Comparison of ENCODE assay signal across 1 cellular context in the genomic region with DNA sequence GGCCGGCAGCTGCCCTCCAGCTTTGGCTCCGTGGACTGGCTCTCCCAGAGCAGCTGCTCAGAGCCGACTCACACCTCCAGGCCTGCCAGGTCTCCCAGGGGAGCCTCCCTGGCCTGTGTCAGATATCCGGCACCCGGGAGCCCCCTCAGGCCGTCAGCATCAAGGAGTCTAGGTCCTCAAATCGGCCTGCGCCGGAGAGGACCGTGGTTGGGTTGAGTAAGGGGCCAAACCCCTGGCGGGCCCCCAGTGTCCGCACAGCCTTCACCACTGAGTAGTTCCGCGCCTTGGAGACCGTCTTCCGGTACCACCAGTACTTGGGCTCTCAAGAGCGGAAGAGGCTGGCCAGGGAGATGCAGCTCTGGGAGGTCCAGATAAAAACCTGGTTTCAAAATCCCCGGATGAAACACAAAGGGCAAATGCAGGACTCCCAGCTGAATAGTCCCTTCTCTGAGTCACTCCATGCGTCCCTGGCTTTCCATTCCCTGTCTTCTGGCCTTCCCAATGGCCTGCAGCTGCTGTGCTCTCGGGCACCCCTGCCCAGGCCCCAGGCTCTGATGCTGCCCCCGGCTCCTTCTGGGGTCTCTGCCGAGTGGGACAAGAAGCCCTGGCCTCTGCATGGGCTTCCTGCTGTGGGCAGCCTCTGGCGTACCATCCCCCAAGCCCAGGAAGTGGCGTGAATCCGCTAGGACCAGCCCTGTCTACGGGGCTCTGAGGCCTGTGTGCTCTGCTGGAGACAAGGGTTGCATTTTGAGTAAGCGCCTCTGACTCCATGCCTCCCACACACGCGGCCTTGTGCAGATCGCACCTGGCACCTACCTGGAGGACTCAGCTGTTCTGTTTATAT.
TF ChIP-seq lines count a peak whose summit lies in the region.

No MANE protein-coding gene starts in this region.

TF ChIP-seq in K562, 482 proteins besides CTCF, POLR2A, EP300 and RAD21 (continued from another document and continues in another):
- TF ChIP-seq, protein P1, sequence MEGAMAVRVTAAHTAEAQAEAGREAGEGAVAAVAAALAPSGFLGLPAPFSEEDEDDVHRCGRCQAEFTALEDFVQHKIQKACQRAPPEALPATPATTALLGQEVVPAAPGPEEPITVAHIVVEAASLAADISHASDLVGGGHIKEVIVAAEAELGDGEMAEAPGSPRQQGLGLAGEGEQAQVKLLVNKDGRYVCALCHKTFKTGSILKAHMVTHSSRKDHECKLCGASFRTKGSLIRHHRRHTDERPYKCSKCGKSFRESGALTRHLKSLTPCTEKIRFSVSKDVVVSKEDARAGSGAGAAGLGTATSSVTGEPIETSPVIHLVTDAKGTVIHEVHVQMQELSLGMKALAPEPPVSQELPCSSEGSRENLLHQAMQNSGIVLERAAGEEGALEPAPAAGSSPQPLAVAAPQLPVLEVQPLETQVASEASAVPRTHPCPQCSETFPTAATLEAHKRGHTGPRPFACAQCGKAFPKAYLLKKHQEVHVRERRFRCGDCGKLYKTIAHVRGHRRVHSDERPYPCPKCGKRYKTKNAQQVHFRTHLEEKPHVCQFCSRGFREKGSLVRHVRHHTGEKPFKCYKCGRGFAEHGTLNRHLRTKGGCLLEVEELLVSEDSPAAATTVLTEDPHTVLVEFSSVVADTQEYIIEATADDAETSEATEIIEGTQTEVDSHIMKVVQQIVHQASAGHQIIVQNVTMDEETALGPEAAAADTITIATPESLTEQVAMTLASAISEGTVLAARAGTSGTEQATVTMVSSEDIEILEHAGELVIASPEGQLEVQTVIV (CRISPR knock-in tag; IDR thresholded peaks at IDR 0.05; ENCODE audit: borderline replicate concordance): no peak
- TF ChIP-seq, protein P2, sequence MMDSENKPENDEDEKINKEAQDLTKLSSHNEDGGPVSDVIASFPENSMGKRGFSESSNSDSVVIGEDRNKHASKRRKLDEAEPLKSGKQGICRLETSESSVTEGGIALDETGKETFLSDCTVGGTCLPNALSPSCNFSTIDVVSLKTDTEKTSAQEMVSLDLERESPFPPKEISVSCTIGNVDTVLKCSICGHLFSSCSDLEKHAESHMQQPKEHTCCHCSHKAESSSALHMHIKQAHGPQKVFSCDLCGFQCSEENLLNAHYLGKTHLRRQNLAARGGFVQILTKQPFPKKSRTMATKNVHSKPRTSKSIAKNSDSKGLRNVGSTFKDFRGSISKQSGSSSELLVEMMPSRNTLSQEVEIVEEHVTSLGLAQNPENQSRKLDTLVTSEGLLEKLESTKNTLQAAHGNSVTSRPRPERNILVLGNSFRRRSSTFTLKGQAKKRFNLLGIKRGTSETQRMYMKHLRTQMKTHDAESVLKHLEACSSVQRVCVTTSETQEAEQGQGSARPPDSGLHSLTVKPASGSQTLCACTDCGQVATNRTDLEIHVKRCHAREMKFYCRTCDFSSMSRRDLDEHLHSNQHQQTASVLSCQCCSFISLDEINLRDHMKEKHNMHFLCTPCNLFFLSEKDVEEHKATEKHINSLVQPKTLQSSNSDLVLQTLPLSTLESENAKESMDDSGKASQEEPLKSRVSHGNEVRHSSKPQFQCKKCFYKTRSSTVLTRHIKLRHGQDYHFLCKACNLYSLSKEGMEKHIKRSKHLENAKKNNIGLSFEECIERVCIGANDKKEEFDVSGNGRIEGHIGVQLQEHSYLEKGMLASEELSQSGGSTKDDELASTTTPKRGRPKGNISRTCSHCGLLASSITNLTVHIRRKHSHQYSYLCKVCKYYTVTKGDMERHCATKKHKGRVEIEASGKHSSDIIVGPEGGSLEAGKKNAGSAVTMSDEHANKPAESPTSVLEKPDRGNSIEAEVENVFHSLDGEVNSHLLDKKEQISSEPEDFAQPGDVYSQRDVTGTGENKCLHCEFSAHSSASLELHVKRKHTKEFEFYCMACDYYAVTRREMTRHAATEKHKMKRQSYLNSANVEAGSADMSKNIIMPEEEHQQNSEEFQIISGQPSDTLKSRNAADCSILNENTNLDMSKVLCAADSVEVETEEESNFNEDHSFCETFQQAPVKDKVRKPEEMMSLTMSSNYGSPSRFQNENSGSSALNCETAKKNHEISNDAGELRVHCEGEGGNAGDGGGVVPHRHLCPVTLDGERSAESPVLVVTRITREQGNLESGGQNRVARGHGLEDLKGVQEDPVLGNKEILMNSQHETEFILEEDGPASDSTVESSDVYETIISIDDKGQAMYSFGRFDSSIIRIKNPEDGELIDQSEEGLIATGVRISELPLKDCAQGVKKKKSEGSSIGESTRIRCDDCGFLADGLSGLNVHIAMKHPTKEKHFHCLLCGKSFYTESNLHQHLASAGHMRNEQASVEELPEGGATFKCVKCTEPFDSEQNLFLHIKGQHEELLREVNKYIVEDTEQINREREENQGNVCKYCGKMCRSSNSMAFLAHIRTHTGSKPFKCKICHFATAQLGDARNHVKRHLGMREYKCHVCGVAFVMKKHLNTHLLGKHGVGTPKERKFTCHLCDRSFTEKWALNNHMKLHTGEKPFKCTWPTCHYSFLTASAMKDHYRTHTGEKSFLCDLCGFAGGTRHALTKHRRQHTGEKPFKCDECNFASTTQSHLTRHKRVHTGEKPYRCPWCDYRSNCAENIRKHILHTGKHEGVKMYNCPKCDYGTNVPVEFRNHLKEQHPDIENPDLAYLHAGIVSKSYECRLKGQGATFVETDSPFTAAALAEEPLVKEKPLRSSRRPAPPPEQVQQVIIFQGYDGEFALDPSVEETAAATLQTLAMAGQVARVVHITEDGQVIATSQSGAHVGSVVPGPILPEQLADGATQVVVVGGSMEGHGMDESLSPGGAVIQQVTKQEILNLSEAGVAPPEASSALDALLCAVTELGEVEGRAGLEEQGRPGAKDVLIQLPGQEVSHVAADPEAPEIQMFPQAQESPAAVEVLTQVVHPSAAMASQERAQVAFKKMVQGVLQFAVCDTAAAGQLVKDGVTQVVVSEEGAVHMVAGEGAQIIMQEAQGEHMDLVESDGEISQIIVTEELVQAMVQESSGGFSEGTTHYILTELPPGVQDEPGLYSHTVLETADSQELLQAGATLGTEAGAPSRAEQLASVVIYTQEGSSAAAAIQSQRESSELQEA (IDR thresholded peaks at IDR 0.05; ENCODE audit: low read depth): no peak
- TF ChIP-seq, protein P3, sequence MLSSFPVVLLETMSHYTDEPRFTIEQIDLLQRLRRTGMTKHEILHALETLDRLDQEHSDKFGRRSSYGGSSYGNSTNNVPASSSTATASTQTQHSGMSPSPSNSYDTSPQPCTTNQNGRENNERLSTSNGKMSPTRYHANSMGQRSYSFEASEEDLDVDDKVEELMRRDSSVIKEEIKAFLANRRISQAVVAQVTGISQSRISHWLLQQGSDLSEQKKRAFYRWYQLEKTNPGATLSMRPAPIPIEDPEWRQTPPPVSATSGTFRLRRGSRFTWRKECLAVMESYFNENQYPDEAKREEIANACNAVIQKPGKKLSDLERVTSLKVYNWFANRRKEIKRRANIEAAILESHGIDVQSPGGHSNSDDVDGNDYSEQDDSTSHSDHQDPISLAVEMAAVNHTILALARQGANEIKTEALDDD (IDR thresholded peaks at IDR 0.05): no peak
- TF ChIP-seq SMARCC2 (IDR thresholded peaks at IDR 0.05; ENCODE audit: low read depth): no peak
- TF ChIP-seq, protein P4, sequence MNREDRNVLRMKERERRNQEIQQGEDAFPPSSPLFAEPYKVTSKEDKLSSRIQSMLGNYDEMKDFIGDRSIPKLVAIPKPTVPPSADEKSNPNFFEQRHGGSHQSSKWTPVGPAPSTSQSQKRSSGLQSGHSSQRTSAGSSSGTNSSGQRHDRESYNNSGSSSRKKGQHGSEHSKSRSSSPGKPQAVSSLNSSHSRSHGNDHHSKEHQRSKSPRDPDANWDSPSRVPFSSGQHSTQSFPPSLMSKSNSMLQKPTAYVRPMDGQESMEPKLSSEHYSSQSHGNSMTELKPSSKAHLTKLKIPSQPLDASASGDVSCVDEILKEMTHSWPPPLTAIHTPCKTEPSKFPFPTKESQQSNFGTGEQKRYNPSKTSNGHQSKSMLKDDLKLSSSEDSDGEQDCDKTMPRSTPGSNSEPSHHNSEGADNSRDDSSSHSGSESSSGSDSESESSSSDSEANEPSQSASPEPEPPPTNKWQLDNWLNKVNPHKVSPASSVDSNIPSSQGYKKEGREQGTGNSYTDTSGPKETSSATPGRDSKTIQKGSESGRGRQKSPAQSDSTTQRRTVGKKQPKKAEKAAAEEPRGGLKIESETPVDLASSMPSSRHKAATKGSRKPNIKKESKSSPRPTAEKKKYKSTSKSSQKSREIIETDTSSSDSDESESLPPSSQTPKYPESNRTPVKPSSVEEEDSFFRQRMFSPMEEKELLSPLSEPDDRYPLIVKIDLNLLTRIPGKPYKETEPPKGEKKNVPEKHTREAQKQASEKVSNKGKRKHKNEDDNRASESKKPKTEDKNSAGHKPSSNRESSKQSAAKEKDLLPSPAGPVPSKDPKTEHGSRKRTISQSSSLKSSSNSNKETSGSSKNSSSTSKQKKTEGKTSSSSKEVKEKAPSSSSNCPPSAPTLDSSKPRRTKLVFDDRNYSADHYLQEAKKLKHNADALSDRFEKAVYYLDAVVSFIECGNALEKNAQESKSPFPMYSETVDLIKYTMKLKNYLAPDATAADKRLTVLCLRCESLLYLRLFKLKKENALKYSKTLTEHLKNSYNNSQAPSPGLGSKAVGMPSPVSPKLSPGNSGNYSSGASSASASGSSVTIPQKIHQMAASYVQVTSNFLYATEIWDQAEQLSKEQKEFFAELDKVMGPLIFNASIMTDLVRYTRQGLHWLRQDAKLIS (CRISPR knock-in tag; IDR thresholded peaks at IDR 0.05): no peak
- no peak for TF ChIP-seq HDGF (IDR thresholded peaks at IDR 0.05)
- peak; percentile 83 for TF ChIP-seq ZSCAN29 (IDR thresholded peaks at IDR 0.05)
- no peak for TF ChIP-seq TCF7L2 (IDR thresholded peaks at IDR 0.05; ENCODE audit: low read depth, low read length)
- TF ChIP-seq, protein P5, sequence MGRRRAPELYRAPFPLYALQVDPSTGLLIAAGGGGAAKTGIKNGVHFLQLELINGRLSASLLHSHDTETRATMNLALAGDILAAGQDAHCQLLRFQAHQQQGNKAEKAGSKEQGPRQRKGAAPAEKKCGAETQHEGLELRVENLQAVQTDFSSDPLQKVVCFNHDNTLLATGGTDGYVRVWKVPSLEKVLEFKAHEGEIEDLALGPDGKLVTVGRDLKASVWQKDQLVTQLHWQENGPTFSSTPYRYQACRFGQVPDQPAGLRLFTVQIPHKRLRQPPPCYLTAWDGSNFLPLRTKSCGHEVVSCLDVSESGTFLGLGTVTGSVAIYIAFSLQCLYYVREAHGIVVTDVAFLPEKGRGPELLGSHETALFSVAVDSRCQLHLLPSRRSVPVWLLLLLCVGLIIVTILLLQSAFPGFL (CRISPR knock-in tag; IDR thresholded peaks at IDR 0.05): no peak
- TF ChIP-seq RBM17 (IDR thresholded peaks at IDR 0.05; ENCODE audit: borderline replicate concordance, low read depth, low read length): no peak
- TF ChIP-seq JUNB (CRISPR knock-in tag; conservative IDR thresholded peaks at IDR 0.05): no peak
- no peak for TF ChIP-seq ZNF668 (CRISPR knock-in tag; IDR thresholded peaks at IDR 0.05)
- TF ChIP-seq, protein P6, sequence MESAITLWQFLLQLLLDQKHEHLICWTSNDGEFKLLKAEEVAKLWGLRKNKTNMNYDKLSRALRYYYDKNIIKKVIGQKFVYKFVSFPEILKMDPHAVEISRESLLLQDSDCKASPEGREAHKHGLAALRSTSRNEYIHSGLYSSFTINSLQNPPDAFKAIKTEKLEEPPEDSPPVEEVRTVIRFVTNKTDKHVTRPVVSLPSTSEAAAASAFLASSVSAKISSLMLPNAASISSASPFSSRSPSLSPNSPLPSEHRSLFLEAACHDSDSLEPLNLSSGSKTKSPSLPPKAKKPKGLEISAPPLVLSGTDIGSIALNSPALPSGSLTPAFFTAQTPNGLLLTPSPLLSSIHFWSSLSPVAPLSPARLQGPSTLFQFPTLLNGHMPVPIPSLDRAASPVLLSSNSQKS (CRISPR knock-in tag; IDR thresholded peaks at IDR 0.05): no peak
- no peak for TF ChIP-seq ZNF121 (CRISPR knock-in tag; conservative IDR thresholded peaks at IDR 0.05)
- no peak for TF ChIP-seq MEIS2 (IDR thresholded peaks at IDR 0.05; ENCODE audit: partially characterized antibody)
- TF ChIP-seq PHB2 (IDR thresholded peaks at IDR 0.05; ENCODE audit: low read depth): no peak
- TF ChIP-seq MAFK (IDR thresholded peaks at IDR 0.05; ENCODE audit: low read length): no peak; the same call in 1 of the 2 replicates
- TF ChIP-seq, protein P7, sequence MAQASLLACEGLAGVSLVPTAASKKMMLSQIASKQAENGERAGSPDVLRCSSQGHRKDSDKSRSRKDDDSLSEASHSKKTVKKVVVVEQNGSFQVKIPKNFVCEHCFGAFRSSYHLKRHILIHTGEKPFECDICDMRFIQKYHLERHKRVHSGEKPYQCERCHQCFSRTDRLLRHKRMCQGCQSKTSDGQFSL (CRISPR knock-in tag; IDR thresholded peaks at IDR 0.05): no peak
- TF ChIP-seq, protein P7 (tag; IDR thresholded peaks at IDR 0.05): no peak
- no peak for TF ChIP-seq PPARD (CRISPR knock-in tag; IDR thresholded peaks at IDR 0.05)
- peak; percentile 80 for TF ChIP-seq NFRKB (IDR thresholded peaks at IDR 0.05; ENCODE audit: low read depth)
- no peak for TF ChIP-seq ZNF253 (CRISPR knock-in tag; conservative IDR thresholded peaks at IDR 0.05)
- TF ChIP-seq, protein P8, sequence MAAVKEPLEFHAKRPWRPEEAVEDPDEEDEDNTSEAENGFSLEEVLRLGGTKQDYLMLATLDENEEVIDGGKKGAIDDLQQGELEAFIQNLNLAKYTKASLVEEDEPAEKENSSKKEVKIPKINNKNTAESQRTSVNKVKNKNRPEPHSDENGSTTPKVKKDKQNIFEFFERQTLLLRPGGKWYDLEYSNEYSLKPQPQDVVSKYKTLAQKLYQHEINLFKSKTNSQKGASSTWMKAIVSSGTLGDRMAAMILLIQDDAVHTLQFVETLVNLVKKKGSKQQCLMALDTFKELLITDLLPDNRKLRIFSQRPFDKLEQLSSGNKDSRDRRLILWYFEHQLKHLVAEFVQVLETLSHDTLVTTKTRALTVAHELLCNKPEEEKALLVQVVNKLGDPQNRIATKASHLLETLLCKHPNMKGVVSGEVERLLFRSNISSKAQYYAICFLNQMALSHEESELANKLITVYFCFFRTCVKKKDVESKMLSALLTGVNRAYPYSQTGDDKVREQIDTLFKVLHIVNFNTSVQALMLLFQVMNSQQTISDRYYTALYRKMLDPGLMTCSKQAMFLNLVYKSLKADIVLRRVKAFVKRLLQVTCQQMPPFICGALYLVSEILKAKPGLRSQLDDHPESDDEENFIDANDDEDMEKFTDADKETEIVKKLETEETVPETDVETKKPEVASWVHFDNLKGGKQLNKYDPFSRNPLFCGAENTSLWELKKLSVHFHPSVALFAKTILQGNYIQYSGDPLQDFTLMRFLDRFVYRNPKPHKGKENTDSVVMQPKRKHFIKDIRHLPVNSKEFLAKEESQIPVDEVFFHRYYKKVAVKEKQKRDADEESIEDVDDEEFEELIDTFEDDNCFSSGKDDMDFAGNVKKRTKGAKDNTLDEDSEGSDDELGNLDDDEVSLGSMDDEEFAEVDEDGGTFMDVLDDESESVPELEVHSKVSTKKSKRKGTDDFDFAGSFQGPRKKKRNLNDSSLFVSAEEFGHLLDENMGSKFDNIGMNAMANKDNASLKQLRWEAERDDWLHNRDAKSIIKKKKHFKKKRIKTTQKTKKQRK (IDR thresholded peaks at IDR 0.05; ENCODE audit: borderline replicate concordance, low read depth, low read length): no peak
- TF ChIP-seq TAF1 (IDR thresholded peaks at IDR 0.05; ENCODE audit: control insufficient read depth, extremely low read depth, insufficient read depth, low read length, severe bottlenecking): peak; percentile 66
- peak; percentile 35 to 49; a peak in 3 of 4 replicates for TF ChIP-seq NRF1 (conservative IDR thresholded peaks at IDR 0.05 in 1 of 2, IDR thresholded peaks at IDR 0.05 in 1 of 2)
- TF ChIP-seq ESRRB (CRISPR knock-in tag; IDR thresholded peaks at IDR 0.05; ENCODE audit: borderline replicate concordance): no peak
- TF ChIP-seq ZFP30 (CRISPR knock-in tag; IDR thresholded peaks at IDR 0.05; ENCODE audit: borderline replicate concordance): no peak
- TF ChIP-seq, protein P9, sequence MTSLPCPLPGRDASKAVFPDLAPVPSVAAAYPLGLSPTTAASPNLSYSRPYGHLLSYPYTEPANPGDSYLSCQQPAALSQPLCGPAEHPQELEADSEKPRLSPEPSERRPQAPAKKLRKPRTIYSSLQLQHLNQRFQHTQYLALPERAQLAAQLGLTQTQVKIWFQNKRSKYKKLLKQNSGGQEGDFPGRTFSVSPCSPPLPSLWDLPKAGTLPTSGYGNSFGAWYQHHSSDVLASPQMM (CRISPR knock-in tag; IDR thresholded peaks at IDR 0.05): no peak
